22 cellular contexts compared by ENCODE assay signal in genomic region chr5:111404270-111404769, GRCh38.
"Had no signal": no experiment of that assay in that cellular context is flagged by ENCODE, and none has a peak within 500 bp of the region (broad histone marks: within the 10 kb centered on the region; RNA-seq: fewer than 3 reads in every experiment).

No MANE protein-coding gene starts in this region.

- H3K27ac Mint-ChIP-seq: activated naive CD4-positive, alpha-beta T cell treated with anti-CD3 and anti-CD28 coated beads, Interleukin-2, amount 10 ng/mL, durations not matched to agents 7 days and 5 days; brain; effector memory CD8-positive, alpha-beta T cell; natural killer cell treated with Interleukin-12 subunit alpha and Interleukin-12 subunit beta and Interleukin-15 and Interleukin-18, amount 100 ng/mL, for 72 hours; type B pancreatic cell had no signal

- H3K4me1 ChIP-seq: esophagus squamous epithelium, prostate gland, right atrium auricular region, vagina had no signal

- DNase-seq: activated CD4-positive, alpha-beta T cell treated with anti-CD3 and anti-CD28 coated beads for 4 hours; activated CD4-positive, alpha-beta T cell treated with anti-CD3 and anti-CD28 coated beads, Interleukin-2, amount 50 U/mL, for 48 hours; activated CD4-positive, CD25-positive, alpha-beta regulatory T cell; activated CD8-positive, alpha-beta memory T cell treated with anti-CD3 and anti-CD28 coated beads, Interleukin-2, amount 50 U/mL, for 48 hours; activated naive CD4-positive, alpha-beta T cell treated with anti-CD3 and anti-CD28 coated beads, Interleukin-2, amount 10 ng/mL, durations not matched to agents 7 days and 5 days; activated naive CD8-positive, alpha-beta T cell treated with anti-CD3 and anti-CD28 coated beads, Interleukin-2, amount 50 U/mL, for 24 hours; activated T-cell treated with anti-CD3 and anti-CD28 coated beads, Interleukin-2, amount 50 U/mL, for 4 hours; anterior cingulate cortex; caudate nucleus; dorsolateral prefrontal cortex; effector memory CD8-positive, alpha-beta T cell; esophagus squamous epithelium; stimulated activated CD4-positive, alpha-beta T cell treated with anti-CD3 and anti-CD28 coated beads, Interleukin-4, amount 100 ng/mL, for 24 hours; stimulated activated naive CD4-positive, alpha-beta T cell treated with Interleukin-2 at 50 U/mL for 16 hours; T-helper 1 cell had no signal

- H3K4me3 Mint-ChIP-seq: activated naive CD4-positive, alpha-beta T cell treated with anti-CD3 and anti-CD28 coated beads, Interleukin-2, amount 10 ng/mL, durations not matched to agents 7 days and 5 days; activated naive CD8-positive, alpha-beta T cell treated with anti-CD3 and anti-CD28 coated beads, Interleukin-2, amount 50 U/mL, for 24 hours; activated T-cell treated with anti-CD3 and anti-CD28 coated beads, Interleukin-2, amount 50 U/mL, for 4 hours; brain; effector memory CD8-positive, alpha-beta T cell; natural killer cell treated with Interleukin-12 subunit alpha and Interleukin-12 subunit beta and Interleukin-15 and Interleukin-18, amount 100 ng/mL, for 72 hours; type B pancreatic cell had no signal

- H3K27me3 Mint-ChIP-seq: activated naive CD4-positive, alpha-beta T cell treated with anti-CD3 and anti-CD28 coated beads, Interleukin-2, amount 10 ng/mL, durations not matched to agents 7 days and 5 days; activated naive CD8-positive, alpha-beta T cell treated with anti-CD3 and anti-CD28 coated beads, Interleukin-2, amount 50 U/mL, for 24 hours; brain; effector memory CD8-positive, alpha-beta T cell; type B pancreatic cell had no signal

- H3K36me3 ChIP-seq: esophagus squamous epithelium, prostate gland, right atrium auricular region, thoracic aorta, vagina had no signal

- H3K27me3 ChIP-seq: dorsolateral prefrontal cortex, esophagus squamous epithelium, right atrium auricular region, vagina had no signal

- H3K4me1 Mint-ChIP-seq: activated naive CD4-positive, alpha-beta T cell treated with anti-CD3 and anti-CD28 coated beads, Interleukin-2, amount 10 ng/mL, durations not matched to agents 7 days and 5 days; activated naive CD8-positive, alpha-beta T cell treated with anti-CD3 and anti-CD28 coated beads, Interleukin-2, amount 50 U/mL, for 24 hours; brain had no signal

- ATAC-seq: activated naive CD8-positive, alpha-beta T cell treated with anti-CD3 and anti-CD28 coated beads, Interleukin-2, amount 50 U/mL, for 24 hours; activated T-cell treated with anti-CD3 and anti-CD28 coated beads, Interleukin-2, amount 50 U/mL, for 4 hours; effector memory CD8-positive, alpha-beta T cell; natural killer cell treated with Interleukin-12 subunit alpha and Interleukin-12 subunit beta and Interleukin-15 and Interleukin-18, amount 100 ng/mL, for 72 hours had no signal

- H3K27ac ChIP-seq: dorsolateral prefrontal cortex, esophagus squamous epithelium, prostate gland, right atrium auricular region, thoracic aorta, vagina had no signal

- H3K36me3 Mint-ChIP-seq: natural killer cell treated with Interleukin-12 subunit alpha and Interleukin-12 subunit beta and Interleukin-15 and Interleukin-18, amount 100 ng/mL, for 72 hours; type B pancreatic cell had no signal

- H3K9me3 ChIP-seq: esophagus squamous epithelium, prostate gland, right atrium auricular region, thoracic aorta, vagina had no signal

- H3K4me3 ChIP-seq: dorsolateral prefrontal cortex, esophagus squamous epithelium, prostate gland, right atrium auricular region, thoracic aorta, vagina had no signal
